In genomic region chr3:49669352-49669751, GRCh38 we compare ENCODE assay signal across 16 cellular contexts. TPM values are rescaled to one million over a fixed set of nuclear protein-coding genes. Genes with fewer than 3 reads are reported as not detected.
DNase-seq lines count a peak whose midpoint lies in the region; ATAC-seq and TF ChIP-seq lines count a peak whose summit lies in the region.
"Had no signal": no experiment of that assay in that cellular context is flagged by ENCODE, and none has a peak within 500 bp of the region (broad histone marks: within the 10 kb centered on the region; RNA-seq: fewer than 3 reads in every experiment).

No MANE protein-coding gene starts in this region.

- no peak overlapping the region for H3K27ac Mint-ChIP-seq in CD8-positive, alpha-beta T cell
- H3K27ac Mint-ChIP-seq: B cell; CD4-positive, alpha-beta T cell; HFFc6 had no signal

- no peak for TF ChIP-seq POLR2A in right lobe of liver (IDR thresholded peaks at IDR 0.05)

- no peak overlapping the region for H3K4me3 Mint-ChIP-seq in CD8-positive, alpha-beta T cell
- H3K4me3 Mint-ChIP-seq: B cell; CD4-positive, alpha-beta T cell; HFFc6 had no signal

- H3K9ac ChIP-seq in Karpas-422 (ENCODE audit: low read length): no peak overlapping the region
- peak overlapping the region; percentile 5 for H3K9ac ChIP-seq in adipocyte (ENCODE audit: low read length)

- no peaks in the 10 kb centered on the region for H3K27me3 ChIP-seq in Karpas-422 (ENCODE audit: low read length)
- H3K27me3 ChIP-seq in adipocyte (replicated peaks; ENCODE audit: control insufficient read depth, insufficient read depth, low read length): peaks cover 8% of the 10 kb centered on the region
- no peaks in the 10 kb centered on the region for H3K27me3 ChIP-seq in right lobe of liver
- H3K27me3 ChIP-seq in CD8-positive, alpha-beta T cell (ENCODE audit: insufficient read depth, low read length): no peaks in the 10 kb centered on the region

- H3K27ac ChIP-seq in Karpas-422 (ENCODE audit: low read length) (no peak overlapping the region), right lobe of liver (peak overlapping the region in 2 of 3 donors; percentile 12 to 92), temporal lobe (ENCODE audit: low read depth, low read length) (peak overlapping the region; percentile 27)
- no peak overlapping the region for H3K27ac ChIP-seq in CD8-positive, alpha-beta T cell (ENCODE audit: low read depth, low read length)

- H3K27me3 Mint-ChIP-seq in CD8-positive, alpha-beta T cell (ENCODE audit: low read depth): no peaks in the 10 kb centered on the region
- H3K27me3 Mint-ChIP-seq: CD4-positive, alpha-beta T cell had no signal

- H3K4me3 ChIP-seq in Karpas-422 (ENCODE audit: low read length) (no peak overlapping the region), adipocyte (ENCODE audit: low read length) (no peak overlapping the region), right lobe of liver (no peak overlapping the region)
- no peak overlapping the region for H3K4me3 ChIP-seq in CD8-positive, alpha-beta T cell (ENCODE audit: low read depth, low read length)
- H3K4me3 ChIP-seq: HAP-1 had no signal

- H4K20me1 ChIP-seq in Karpas-422 (ENCODE audit: insufficient read depth, low read depth, low read length): no peaks in the 10 kb centered on the region; the same call in 1 of the 2 replicates

- CTCF ChIA-PET in CD8-positive, alpha-beta T cell (lab: Charles Lee): interaction anchor here (1.0 to 5.4 kb wide), 2 partner anchors 9 to 132 kb away, joined by 3 to 226 read pairs; no protein-coding TSS in a partner anchor

- no peaks in the 10 kb centered on the region for H3K9me3 Mint-ChIP-seq in CD8-positive, alpha-beta T cell
- H3K9me3 Mint-ChIP-seq: CD4-positive, alpha-beta T cell; HFFc6 had no signal

- POLR2A ChIA-PET in CD8-positive, alpha-beta T cell (lab: Charles Lee): interaction anchor here (0.6 to 1.0 kb wide), 2 partner anchors 129 to 831 kb away, joined by 3 to 4 read pairs; no protein-coding TSS in a partner anchor

- H2AFZ ChIP-seq in Karpas-422 (ENCODE audit: low read length): no peak overlapping the region

- no CpG with 5 or more reads among the region's 3 CpGs for WGBS in right lobe of liver (ENCODE audit: insufficient coverage, low coverage, low lambda C conversion rate, missing lambda C conversion rate)

- H3K9me3 ChIP-seq in Karpas-422 (ENCODE audit: low read length): no peaks in the 10 kb centered on the region
- no peaks in the 10 kb centered on the region for H3K9me3 ChIP-seq in adipocyte (ENCODE audit: control insufficient read depth, low read length)
- no peaks in the 10 kb centered on the region for H3K9me3 ChIP-seq in right lobe of liver
- H3K9me3 ChIP-seq in CD8-positive, alpha-beta T cell (ENCODE audit: low read length): no peaks in the 10 kb centered on the region
- H3K9me3 ChIP-seq: HAP-1 had no signal

- H3K9me2 ChIP-seq in Karpas-422 (replicated peaks; ENCODE audit: insufficient read depth, low read length): no peaks in the 10 kb centered on the region

- no peak for TF ChIP-seq CTCF in right lobe of liver (IDR thresholded peaks at IDR 0.05)
- no peak for TF ChIP-seq CTCF in CD8-positive, alpha-beta T cell (IDR thresholded peaks at IDR 0.05)

- DNase-seq in Karpas-422: peak; percentile 51
- no peak for DNase-seq in adipocyte (ENCODE audit: low read depth)
- no peak for DNase-seq in right lobe of liver
- no peak for DNase-seq in activated CD4-positive, alpha-beta T cell treated with anti-CD3 and anti-CD28 coated beads, Interleukin-2, amount 50 U/mL, for 4 hours
- no peak for DNase-seq in dermis blood vessel endothelial cell
- no peak for DNase-seq in CD8-positive, alpha-beta T cell
- DNase-seq: C1 segment of cervical spinal cord; CD4-positive, alpha-beta T cell; DMS79; GOT3; HFFc6 had no signal

- no peak overlapping the region for H3K4me2 ChIP-seq in Karpas-422 (ENCODE audit: low read depth, low read length, poor library complexity, severe bottlenecking)

- H3K4me1 ChIP-seq in Karpas-422 (ENCODE audit: low read length) (peaks cover 10% of the 10 kb centered on the region), adipocyte (ENCODE audit: control insufficient read depth, insufficient read depth, low read length) (peaks cover 28% of the 10 kb centered on the region), right lobe of liver (peaks cover 2 to 85% (median 38%) of the 10 kb centered on the region in 4 donors)
- H3K4me1 ChIP-seq in CD8-positive, alpha-beta T cell (ENCODE audit: insufficient read depth, low read length): peaks cover 6% of the 10 kb centered on the region

- peaks cover 5% of the 10 kb centered on the region for H3K79me2 ChIP-seq in Karpas-422 (ENCODE audit: low read length)

- no peaks in the 10 kb centered on the region for H3K36me3 Mint-ChIP-seq in CD8-positive, alpha-beta T cell

- intact Hi-C loops in right lobe of liver (cut with DNase I): loop anchor here in 1 of 2 donors (5.0 kb wide), 1 partner anchor 127 kb away; no protein-coding TSS in a partner anchor
- intact Hi-C loops in CD8-positive, alpha-beta T cell (cut with DNase I, micrococcal nuclease): no loop called here

- H3K36me3 ChIP-seq in Karpas-422 (ENCODE audit: insufficient read depth, low read length) (no peaks in the 10 kb centered on the region), adipocyte (ENCODE audit: control insufficient read depth, insufficient read depth, low read length, severe bottlenecking) (no peaks in the 10 kb centered on the region), right lobe of liver (no peaks in the 10 kb centered on the region)
- no peaks in the 10 kb centered on the region for H3K36me3 ChIP-seq in CD8-positive, alpha-beta T cell (ENCODE audit: insufficient read depth, low read length)
- H3K36me3 ChIP-seq: HAP-1 had no signal

- ATAC-seq in right lobe of liver (no peak), HG03039 (IDR thresholded peaks at IDR 0.05; ENCODE audit: unreplicated experiment) (no peak)
- no peak for ATAC-seq in CD8-positive, alpha-beta T cell

- H3K4me1 Mint-ChIP-seq in CD8-positive, alpha-beta T cell (ENCODE audit: low read depth): peaks cover 12% of the 10 kb centered on the region

RNA-seq across cellular contexts. Expression of gene APEH, which starts 4.8 kb away (rescaled TPM):
- 96.3 and 175 TPM in 2 replicates for total RNA-seq in Karpas-422 (2014; rRNA removed; shearing (Covaris generic); ENCODE audit: low replicate concordance)
- total RNA-seq in right lobe of liver (100 to 1,000 TPM in 2 of 6 experiments, 10 to 100 TPM in 4; 60.9 to 114 (median 90.5) TPM), temporal lobe (47.0 TPM), dermis blood vessel endothelial cell (128 and 178 TPM in 2 replicates)
- total RNA-seq in CD8-positive, alpha-beta T cell: 10 to 100 TPM; 40.8 to 48.9 TPM

RNA-seq across cellular contexts. Expression of gene MST1, which starts 19.9 kb away (rescaled TPM):
- total RNA-seq in Karpas-422 (2014; rRNA removed; shearing (Covaris generic); ENCODE audit: low replicate concordance): 19.8 and 25.6 TPM in 2 replicates
- total RNA-seq in right lobe of liver: 100 to 1,000 TPM; 321 to 695 (median 632) TPM
- total RNA-seq in temporal lobe: 5.2 TPM
- 2.3 and 3.7 TPM in 2 replicates for total RNA-seq in dermis blood vessel endothelial cell
- total RNA-seq in CD8-positive, alpha-beta T cell: 1 to 10 TPM; 8.6 to 9.1 TPM

RNA-seq across cellular contexts. Expression of gene RNF123, which starts 20.0 kb away (rescaled TPM):
- 20.1 and 31.5 TPM in 2 replicates for total RNA-seq in Karpas-422 (2014; rRNA removed; shearing (Covaris generic); ENCODE audit: low replicate concordance)
- total RNA-seq in right lobe of liver: 10 to 100 TPM; 32.4 to 48.3 (median 39.9) TPM
- 22.6 TPM for total RNA-seq in temporal lobe
- total RNA-seq in dermis blood vessel endothelial cell: 30.5 and 35.6 TPM in 2 replicates
- total RNA-seq in CD8-positive, alpha-beta T cell: 10 to 100 TPM; 23.7 to 27.0 TPM

RNA-seq across cellular contexts. Expression of gene AMIGO3, which starts 50.1 kb away (rescaled TPM):
- 3.8 TPM in 1 of 2 replicates, not detected in the other for total RNA-seq in Karpas-422 (2014; rRNA removed; shearing (Covaris generic); ENCODE audit: low replicate concordance)
- 1 to 10 TPM in 1 of 6 experiments, under 1 TPM in 3, not detected in 2; 0.07 to 2.4 (median 0.64) TPM for total RNA-seq in right lobe of liver
- 0.25 TPM for total RNA-seq in temporal lobe
- total RNA-seq in dermis blood vessel endothelial cell: 1.0 TPM in 1 of 2 replicates, not detected in the other
- 1 to 10 TPM; 1.5 to 3.5 TPM for total RNA-seq in CD8-positive, alpha-beta T cell
- total RNA-seq: B cell, IMR-90 had no signal

RNA-seq across cellular contexts. Expression of gene GMPPB, which starts 54.4 kb away (rescaled TPM):
- 10.1 and 13.6 TPM in 2 replicates for total RNA-seq in Karpas-422 (2014; rRNA removed; shearing (Covaris generic); ENCODE audit: low replicate concordance)
- total RNA-seq in right lobe of liver (10 to 100 TPM; 12.2 to 34.2 (median 25.6) TPM), temporal lobe (5.7 TPM), dermis blood vessel endothelial cell (39.0 and 50.9 TPM in 2 replicates)
- 10 to 100 TPM; 34.9 to 36.6 TPM for total RNA-seq in CD8-positive, alpha-beta T cell

Comparison
In these comparisons a context has a peak if more than half of its experiments do, and no peak if none do; other contexts are left out.
1. H3K27ac ChIP-seq: peak in right lobe of liver (2 of 3) and temporal lobe (single experiment); none in Karpas-422 (single experiment) and CD8-positive, alpha-beta T cell (single experiment).
2. RNA of gene MST1, which starts 19.9 kb away (total RNA-seq): 321 to 695 TPM in right lobe of liver; 19.8 to 25.6 TPM in Karpas-422, 8.6 to 9.1 TPM in CD8-positive, alpha-beta T cell, 5.2 TPM in temporal lobe (single experiment) and 2.3 to 3.7 TPM in dermis blood vessel endothelial cell; every median in the first group is over 10 times any median in the second.